ENCODE assay signal across 8 cellular contexts in genomic region chr13:42048323-42048624, GRCh38. TPM values are rescaled to one million over a fixed set of nuclear protein-coding genes. Genes with fewer than 3 reads are reported as not detected.
DNase-seq lines count a peak whose midpoint lies in the region; ATAC-seq and TF ChIP-seq lines count a peak whose summit lies in the region.

No MANE protein-coding gene starts in this region.

- H3K9me3 ChIP-seq in adrenal gland (replicated peaks in 1 of 3) (no peaks in the 10 kb centered on the region), stomach smooth muscle (ENCODE audit: control insufficient read depth in 2 of 2, low read length in 2 of 2) (no peaks in the 10 kb centered on the region)

- no peak for TF ChIP-seq CTCF in adrenal gland (IDR thresholded peaks at IDR 0.05)

- WGBS in adrenal gland, 4 donors = 0 to 1% (median 1%) methylated on average over 13 to 24 of the region's 24 CpGs; no CpG with 5 or more reads in 1 of the 4 donors

- DNase-seq in stimulated activated CD4-positive, alpha-beta T cell treated with anti-CD3 and anti-CD28 coated beads, Interleukin-1b, Interleukin-23, amount 100 ng/mL, for 48 hours = peak; percentile 6
- DNase-seq in stimulated activated CD4-positive, alpha-beta T cell treated with anti-CD3 and anti-CD28 coated beads, Interleukin-4, amount 100 ng/mL, for 24 hours = no peak
- DNase-seq in adrenal gland (no peak), iris pigment epithelial cell (ENCODE audit: low read depth) (peak; percentile 31), NCI-H446 (lab: John Stamatoyannopoulos, UW) (no peak)

- peaks cover 0 to 18% of the 10 kb centered on the region in 2 donors for H3K4me1 ChIP-seq in adrenal gland (replicated peaks in 1 of 2)
- H3K4me1 ChIP-seq in stomach smooth muscle (ENCODE audit: control insufficient read depth, insufficient read depth, low read length) = peaks cover 3% of the 10 kb centered on the region

- H3K27me3 ChIP-seq in adrenal gland = no peaks in the 10 kb centered on the region
- no peaks in the 10 kb centered on the region for H3K27me3 ChIP-seq in stomach smooth muscle (ENCODE audit: control insufficient read depth in 1 of 2, insufficient read depth in 2 of 2, low read length in 2 of 2)

- no peaks in the 10 kb centered on the region for H3K36me3 ChIP-seq in adrenal gland (replicated peaks in 1 of 2)
- no peaks in the 10 kb centered on the region for H3K36me3 ChIP-seq in stomach smooth muscle (ENCODE audit: control insufficient read depth in 2 of 2, insufficient read depth in 2 of 2, low read length in 2 of 2)

- H3K27ac ChIP-seq in adrenal gland (peak overlapping the region in 4 of 5 donors; percentile 52 to 85 (median 74)), stomach smooth muscle (ENCODE audit: low read length) (peak overlapping the region; percentile 73)

- H3K4me3 ChIP-seq in adrenal gland (peak overlapping the region; percentile 19 to 80 (median 39)), stomach smooth muscle (ENCODE audit: low read length in 2 of 2) (peak overlapping the region; percentile 81 to 83)

- peak overlapping the region; percentile 72 to 86 for H3K9ac ChIP-seq in stomach smooth muscle (ENCODE audit: low read length in 2 of 2)

- ATAC-seq in HG03521 (IDR thresholded peaks at IDR 0.05; ENCODE audit: unreplicated experiment) (peak; percentile 22), HG03108 (IDR thresholded peaks at IDR 0.05; ENCODE audit: unreplicated experiment) (no peak)

- TF ChIP-seq POLR2A in adrenal gland (IDR thresholded peaks at IDR 0.05) = no peak

- intact Hi-C loops in adrenal gland (cut with DNase I) = loop anchor here in 1 of 2 donors (10.0 kb wide), 1 partner anchor 363 kb away; no protein-coding TSS in a partner anchor

RNA-seq across cellular contexts. Expression of gene DGKH, which starts 0.2 kb away (rescaled TPM):
- 1 to 10 TPM; 1.1 to 7.1 (median 4.7) TPM for total RNA-seq in adrenal gland
- 1 to 10 TPM in 1 of 3 donors, under 1 TPM in 2; 0.81 to 1.2 (median 0.88) TPM for polyA plus RNA-seq in adrenal gland

Comparison
In these comparisons a context has a peak if more than half of its experiments do, and no peak if none do; other contexts are left out.
1. DNase-seq: peak in stimulated activated CD4-positive, alpha-beta T cell treated with anti-CD3 and anti-CD28 coated beads, Interleukin-1b, Interleukin-23, amount 100 ng/mL, for 48 hours (single experiment) and iris pigment epithelial cell (single experiment); none in stimulated activated CD4-positive, alpha-beta T cell treated with anti-CD3 and anti-CD28 coated beads, Interleukin-4, amount 100 ng/mL, for 24 hours (single experiment), adrenal gland (0 of 7) and NCI-H446 (0 of 2).